Comparison of ENCODE assay signal across 8 cellular contexts in genomic region chr11:75214411-75214821, GRCh38. TPM values are rescaled to one million over a fixed set of nuclear protein-coding genes. Genes with fewer than 3 reads are reported as not detected.
DNase-seq lines count a peak whose midpoint lies in the region; ATAC-seq and TF ChIP-seq lines count a peak whose summit lies in the region.

No MANE protein-coding gene starts in this region.

- H3K79me2 ChIP-seq in OCI-LY1 (ENCODE audit: insufficient read depth, low read length) = no peaks in the 10 kb centered on the region
- H3K79me2 ChIP-seq in osteoblast (ENCODE audit: insufficient read depth, low read length) = no peaks in the 10 kb centered on the region

- 3% methylated on average over 8 of the region's 8 CpGs for WGBS in thyroid gland, 2 donors

- H2AFZ ChIP-seq in OCI-LY1 (ENCODE audit: low read length) = no peak overlapping the region
- no peak overlapping the region for H2AFZ ChIP-seq in osteoblast (ENCODE audit: low read length)

- H3K27me3 ChIP-seq in OCI-LY1 (ENCODE audit: insufficient read depth, low read length) (no peaks in the 10 kb centered on the region), osteoblast (ENCODE audit: insufficient read depth, low read length) (no peaks in the 10 kb centered on the region), thyroid gland (no peaks in the 10 kb centered on the region)

- no peaks in the 10 kb centered on the region for H3K9me2 ChIP-seq in OCI-LY1 (ENCODE audit: low read depth, low read length)

- H3K9me3 ChIP-seq in OCI-LY1 (ENCODE audit: low read length) = no peaks in the 10 kb centered on the region
- H3K9me3 ChIP-seq in osteoblast (ENCODE audit: low read depth, low read length) = no peaks in the 10 kb centered on the region
- no peaks in the 10 kb centered on the region for H3K9me3 ChIP-seq in thyroid gland

- no peaks in the 10 kb centered on the region for H4K20me1 ChIP-seq in OCI-LY1 (ENCODE audit: insufficient read depth, low read length)
- no peaks in the 10 kb centered on the region for H4K20me1 ChIP-seq in osteoblast (ENCODE audit: insufficient read depth, low read length)

- TF ChIP-seq CTCF in OCI-LY1 (IDR thresholded peaks at IDR 0.05; ENCODE audit: low read length) = peak; percentile 25; the same call in 1 of the 2 replicates
- TF ChIP-seq CTCF in osteoblast (IDR thresholded peaks at IDR 0.05; ENCODE audit: extremely low read depth, low read depth, low read length) = peak; percentile 49
- TF ChIP-seq CTCF in thyroid gland (IDR thresholded peaks at IDR 0.05) = peak in 2 of 6 experiments; percentile 11 to 14

- H3K4me2 ChIP-seq in OCI-LY1 (ENCODE audit: low read length) (no peak overlapping the region), osteoblast (ENCODE audit: insufficient read depth, low read length) (no peak overlapping the region)

- TF ChIP-seq POLR2A in thyroid gland (IDR thresholded peaks at IDR 0.05) = no peak

- no peaks in the 10 kb centered on the region for H3K4me1 ChIP-seq in OCI-LY1 (ENCODE audit: insufficient read depth, low read length, severe bottlenecking)
- no peaks in the 10 kb centered on the region for H3K4me1 ChIP-seq in osteoblast (ENCODE audit: insufficient read depth, low read length)
- H3K4me1 ChIP-seq in thyroid gland = no peaks in the 10 kb centered on the region

- H3K27ac ChIP-seq in OCI-LY1 (ENCODE audit: low read depth, low read length, poor library complexity, severe bottlenecking) = no peak overlapping the region
- H3K27ac ChIP-seq in osteoblast (ENCODE audit: low read depth, low read length) = no peak overlapping the region
- no peak overlapping the region for H3K27ac ChIP-seq in thyroid gland

- intact Hi-C loops in thyroid gland (cut with DNase I) = no loop called here

- H3K9ac ChIP-seq in OCI-LY1 (ENCODE audit: low read length) = no peak overlapping the region

- ATAC-seq in GM18498 (IDR thresholded peaks at IDR 0.05; ENCODE audit: unreplicated experiment) = no peak

- no peaks in the 10 kb centered on the region for H3F3A ChIP-seq in OCI-LY1 (ENCODE audit: insufficient read depth, low read length)

- H3K4me3 ChIP-seq in OCI-LY1 (ENCODE audit: low read depth, low read length, poor library complexity, severe bottlenecking) (no peak overlapping the region), osteoblast (ENCODE audit: insufficient read depth, low read length) (no peak overlapping the region), thyroid gland (replicated peaks in 1 of 3) (no peak overlapping the region)

- H3K36me3 ChIP-seq in OCI-LY1 (ENCODE audit: insufficient read depth, low read length) (no peaks in the 10 kb centered on the region), osteoblast (ENCODE audit: insufficient read depth, low read length) (no peaks in the 10 kb centered on the region), thyroid gland (no peaks in the 10 kb centered on the region)

- peak; percentile 22 for DNase-seq in NCI-H1105 treated with DMSO at 0.1 percent for 48 hours (lab: John Stamatoyannopoulos, UW)
- no peak for DNase-seq in NCI-H1105 (lab: John Stamatoyannopoulos, UW)
- DNase-seq in activated CD8-positive, alpha-beta memory T cell treated with anti-CD3 and anti-CD28 coated beads, Interleukin-2, amount 50 U/mL, for 24 hours (ENCODE audit: extremely low read depth) = peak; percentile 36
- peak; percentile 41 for DNase-seq in fibroblast of gingiva (ENCODE audit: low read depth)
- DNase-seq in osteoblast (ENCODE audit: insufficient read length, low spot score, missing footprints) = peak; percentile 92
- peak; percentile 64 to 85 for DNase-seq in thyroid gland

RNA-seq across cellular contexts. Expression of gene TPBGL, which starts 26.2 kb away (rescaled TPM):
- not detected in 2 replicates for total RNA-seq in osteoblast
- total RNA-seq in thyroid gland = under 1 TPM in 3 of 4 donors, not detected in 1; 0.67 to 0.89 (median 0.79) TPM
